Comparison of ENCODE assay signal across 8 cellular contexts in genomic region chr2:219160186-219161017, GRCh38. TPM values are rescaled to one million over a fixed set of nuclear protein-coding genes. Genes with fewer than 3 reads are reported as not detected.
DNase-seq lines count a peak whose midpoint lies in the region; ATAC-seq and FAIRE-seq lines count a peak whose summit lies in the region.

TSS of gene NHEJ1 (minus strand) at chr2:219160815. CDS start at chr2:219158362, 2,453 bp downstream.

- peaks cover 5% of the 10 kb centered on the region for H3K4me1 ChIP-seq in NT2/D1 (ENCODE audit: insufficient read depth, insufficient read length)

- peaks cover 21% of the 10 kb centered on the region for H3K36me3 ChIP-seq in NT2/D1 (ENCODE audit: insufficient read depth, insufficient read length, low read length)

- no peaks in the 10 kb centered on the region for H3K27me3 ChIP-seq in NT2/D1 (ENCODE audit: insufficient read depth, insufficient read length)

- H3K9me3 ChIP-seq in NT2/D1 (ENCODE audit: insufficient read depth, low read length) = no peaks in the 10 kb centered on the region

- DNase-seq in Caki2 (ENCODE audit: low read depth) (peak; percentile 94), HTR-8/SVneo (ENCODE audit: insufficient read length, low spot score) (peak; percentile 91), NT2/D1 (ENCODE audit: low read depth, low spot score) (peak; percentile 89), middle frontal gyrus (ENCODE audit: extremely low spot score, low spot score) (peak; percentile 78)
- peak; percentile 74 for DNase-seq in activated CD8-positive, alpha-beta memory T cell treated with anti-CD3 and anti-CD28 coated beads, Interleukin-2, amount 50 U/mL, for 1 hour (ENCODE audit: extremely low read depth)
- peak; percentile 93 to 94 for DNase-seq in stimulated activated CD8-positive, alpha-beta memory T cell treated with anti-CD3 and anti-CD28 coated beads, Interleukin-2, amount 100 ng/mL, for 48 hours (ENCODE audit: low read depth in 2 of 2)

- H3K4me3 ChIP-seq in NT2/D1 (ENCODE audit: insufficient read length, low read depth) = peak within 1 kb of the TSS; percentile 86

- H3K9ac ChIP-seq in NT2/D1 (ENCODE audit: insufficient read length, low read depth) = peak within 1 kb of the TSS; percentile 95

- ATAC-seq in GM21360 (IDR thresholded peaks at IDR 0.05; ENCODE audit: unreplicated experiment) = peak; percentile 83

- no peak for FAIRE-seq in HTR-8/SVneo (lab: Jason Lieb, UNC)

- in situ Hi-C loops in Caki2 (cut with HindIII; ENCODE audit: low pct_unique_long_range_greater_than_20kb, low sequenced_read_pairs) (no loop called here), endometrial microvascular endothelial cells (cut with HindIII; ENCODE audit: inconsistent ontology term, low pct_unique_long_range_greater_than_20kb, low sequenced_read_pairs) (no loop called here)

RNA-seq across cellular contexts. Expression of gene NHEJ1, which starts in this region (rescaled TPM):
- total RNA-seq in Caki2 (2014; rRNA removed; shearing (Covaris generic); ENCODE audit: low replicate concordance) = 17.4 and 21.5 TPM in 2 replicates
- total RNA-seq in endometrial microvascular endothelial cells (ENCODE audit: inconsistent ontology term) = 25.8 TPM

Comparison
In these comparisons a context has a peak if more than half of its experiments do, and no peak if none do; other contexts are left out.
1. Peak in every context shown above with its lines: DNase-seq, ATAC-seq and H3K4me3 ChIP-seq.